In the genomic region with DNA sequence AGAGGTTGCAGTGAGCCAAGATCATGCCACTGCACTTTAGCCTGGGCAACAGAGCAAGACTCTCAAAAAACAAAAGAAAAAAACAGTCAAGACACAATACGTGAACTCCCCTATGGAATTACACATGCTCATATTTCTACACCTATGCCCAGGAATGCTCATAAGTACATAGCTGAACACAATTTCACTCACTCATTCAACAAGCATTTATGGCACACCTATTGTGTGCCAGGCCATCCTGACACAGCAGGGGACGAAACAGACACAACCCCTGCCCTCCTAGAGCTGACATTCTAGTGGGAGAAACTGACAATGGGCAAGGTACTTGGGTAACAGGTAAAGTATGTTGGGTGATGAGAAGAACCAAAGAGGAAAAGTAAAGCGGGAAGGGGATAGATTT, we compare ENCODE assay signal across 1 cellular context.
TF ChIP-seq lines count a peak whose summit lies in the region.

No MANE protein-coding gene starts in this region.

TF ChIP-seq in endothelial cell of umbilical vein, 7 proteins besides CTCF, POLR2A, EP300 and RAD21 (continued from another document):
- no peak for TF ChIP-seq FOS (IDR thresholded peaks at IDR 0.05; ENCODE audit: borderline replicate concordance, insufficient read depth, low read length)
- no peak for TF ChIP-seq EZH2 (IDR thresholded peaks at IDR 0.05; ENCODE audit: borderline replicate concordance, low read depth, low read length, severe bottlenecking)
